16 cellular contexts compared by ENCODE assay signal in the genomic region with DNA sequence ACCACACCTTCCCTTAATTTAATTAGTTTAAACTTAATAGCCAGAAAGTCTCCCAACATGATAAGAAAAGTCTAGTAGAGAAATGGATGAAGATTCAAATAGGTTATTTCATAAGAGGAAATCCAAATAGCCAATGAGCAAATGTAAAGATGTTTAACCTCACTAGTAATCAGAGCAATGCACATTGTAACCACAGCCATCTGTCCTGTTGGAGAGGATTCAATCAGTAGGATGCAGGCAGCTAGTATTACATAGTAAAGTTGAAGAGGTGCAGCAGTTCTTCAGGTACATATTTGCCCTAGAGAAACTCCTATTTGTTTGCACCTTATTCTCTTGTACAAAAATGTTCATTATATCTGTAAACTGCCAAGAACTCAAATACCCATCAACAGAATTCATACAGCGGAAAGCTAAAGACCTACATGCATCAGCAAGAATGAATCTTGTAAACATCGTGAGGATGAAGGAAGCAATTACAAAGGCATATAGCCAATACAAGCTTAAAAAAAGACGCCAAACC.
"Had no signal": no experiment of that assay in that cellular context is flagged by ENCODE, and none has a peak within 500 bp of the region (broad histone marks: within the 10 kb centered on the region; RNA-seq: fewer than 3 reads in every experiment).

No MANE protein-coding gene starts in this region.

- H3K4me3 Mint-ChIP-seq: effector memory CD8-positive, alpha-beta T cell; neural crest cell; stimulated activated naive CD8-positive, alpha-beta T cell treated with anti-CD3 and anti-CD28 coated beads, Interleukin-15, amount 100 ng/mL, for 72 hours; T-helper 1 cell treated with Interleukin-12 subunit alpha and Interleukin-12 subunit beta and Interleukin-4 antibody, amounts not matched to agents 30 μg/mL and 1 μg/mL, for 36 hours had no signal

- H3K27me3 ChIP-seq: breast epithelium, right lobe of liver, upper lobe of left lung had no signal

- H3K9me3 ChIP-seq: breast epithelium, lower lobe of right lung, right lobe of liver, upper lobe of left lung had no signal

- H3K36me3 ChIP-seq: breast epithelium, right lobe of liver had no signal

- H3K27me3 Mint-ChIP-seq: effector memory CD8-positive, alpha-beta T cell; stimulated activated naive CD8-positive, alpha-beta T cell treated with anti-CD3 and anti-CD28 coated beads, Interleukin-15, amount 100 ng/mL, for 72 hours had no signal

- H3K9me3 Mint-ChIP-seq: effector memory CD8-positive, alpha-beta T cell; neural crest cell; stimulated activated naive CD8-positive, alpha-beta T cell treated with anti-CD3 and anti-CD28 coated beads, Interleukin-15, amount 100 ng/mL, for 72 hours; T-helper 1 cell treated with Interleukin-12 subunit alpha and Interleukin-12 subunit beta and Interleukin-4 antibody, amounts not matched to agents 30 μg/mL and 1 μg/mL, for 36 hours had no signal

- DNase-seq: activated CD4-positive, alpha-beta T cell treated with anti-CD3 and anti-CD28 coated beads, Interleukin-2, amount 50 U/mL, for 1 hour; activated naive CD4-positive, alpha-beta T cell; activated T-cell treated with anti-CD3 and anti-CD28 coated beads for 4 hours; aorta; dermis blood vessel endothelial cell; effector memory CD8-positive, alpha-beta T cell; foreskin melanocyte; left colon; lower lobe of right lung; right lobe of liver; stimulated activated naive CD8-positive, alpha-beta T cell treated with anti-CD3 and anti-CD28 coated beads, Interleukin-15, amount 100 ng/mL, for 72 hours; upper lobe of left lung had no signal

- H3K27ac Mint-ChIP-seq: T-helper 1 cell treated with Interleukin-12 subunit alpha and Interleukin-12 subunit beta and Interleukin-4 antibody, amounts not matched to agents 30 μg/mL and 1 μg/mL, for 36 hours had no signal

- ATAC-seq: effector memory CD8-positive, alpha-beta T cell; left colon; lower lobe of right lung; right lobe of liver; stimulated activated naive CD8-positive, alpha-beta T cell treated with anti-CD3 and anti-CD28 coated beads, Interleukin-15, amount 100 ng/mL, for 72 hours had no signal

- H3K4me3 ChIP-seq: breast epithelium, lower lobe of right lung, right lobe of liver, smooth muscle cell, upper lobe of left lung had no signal
